Comparison of ENCODE assay signal across 38 cellular contexts in genomic region chr4:174935607-174936006, GRCh38. TPM values are rescaled to one million over a fixed set of nuclear protein-coding genes. Genes with fewer than 3 reads are reported as not detected.
"Had no signal": no experiment of that assay in that cellular context is flagged by ENCODE, and none has a peak within 500 bp of the region (broad histone marks: within the 10 kb centered on the region; RNA-seq: fewer than 3 reads in every experiment).

No MANE protein-coding gene starts in this region.

- FAIRE-seq: endothelial cell of umbilical vein had no signal

- H3K9me3 ChIP-seq: adrenal gland, ascending aorta, breast epithelium, colonic mucosa, esophagus squamous epithelium had no signal

- H3K27ac ChIP-seq: adrenal gland, ascending aorta, breast epithelium, cardiac muscle cell, colonic mucosa, epithelial cell of prostate, esophagus squamous epithelium, gastroesophageal sphincter, heart right ventricle, hepatocyte had no signal

- H2AFZ ChIP-seq: hepatocyte had no signal

- H3K36me3 ChIP-seq: adrenal gland, ascending aorta, breast epithelium, cardiac muscle cell, colonic mucosa, esophagus squamous epithelium, gastroesophageal sphincter, heart right ventricle had no signal

- H3K4me2 ChIP-seq: hepatocyte had no signal

- H3K79me2 ChIP-seq: hepatocyte had no signal

- H3K27me3 ChIP-seq: adrenal gland, ascending aorta, breast epithelium, cardiac muscle cell, colonic mucosa, esophagus squamous epithelium, gastroesophageal sphincter, heart right ventricle, hepatocyte had no signal

- DNase-seq: activated CD4-positive, alpha-beta memory T cell treated with anti-CD3 and anti-CD28 coated beads for 36 hours; activated CD4-positive, alpha-beta T cell treated with anti-CD3 and anti-CD28 coated beads for 36 hours; activated CD4-positive, alpha-beta T cell treated with anti-CD3 and anti-CD28 coated beads, Interleukin-2, amount 10 ng/mL, durations not matched to agents 24 days and 14 days; activated CD4-positive, CD25-positive, alpha-beta regulatory T cell; activated CD4-positive, CD25-positive, alpha-beta regulatory T cell treated with anti-CD3 and anti-CD28 coated beads, Interleukin-2, amount 50 U/mL, for 72 hours; activated CD8-positive, alpha-beta memory T cell treated with anti-CD3 and anti-CD28 coated beads, Interleukin-2, amount 10 ng/mL, durations not matched to agents 7 days and 5 days; activated CD8-positive, alpha-beta memory T cell treated with anti-CD3 and anti-CD28 coated beads, Interleukin-2, amount 50 U/mL, for 4 hours; activated CD8-positive, alpha-beta T cell treated with anti-CD3 and anti-CD28 coated beads, Interleukin-2, amount 10 ng/mL, durations not matched to agents 7 days and 5 days; activated effector memory CD4-positive, alpha-beta T cell treated with anti-CD3 and anti-CD28 coated beads, Interleukin-2, amount 50 U/mL, for 16 hours; activated naive CD4-positive, alpha-beta T cell treated with anti-CD3 and anti-CD28 coated beads for 36 hours; activated naive CD8-positive, alpha-beta T cell treated with anti-CD3 and anti-CD28 coated beads for 36 hours; activated naive CD8-positive, alpha-beta T cell treated with anti-CD3 and anti-CD28 coated beads, Interleukin-2, amount 50 U/mL, for 24 hours; activated T-cell treated with anti-CD3 and anti-CD28 coated beads, Interleukin-2, amount 50 U/mL, for 1 hour; activated T-cell treated with anti-CD3 and anti-CD28 coated beads, Interleukin-2, amount 50 U/mL, for 48 hours; adrenal gland; amygdala; central memory CD4-positive, alpha-beta T cell; cerebellar nuclear complex; colonic mucosa; effector CD8-positive, alpha-beta T cell; esophagus squamous epithelium; foreskin melanocyte; heart right ventricle had no signal

- H3K4me3 ChIP-seq: adrenal gland, ascending aorta, breast epithelium, cardiac muscle cell, colonic mucosa, esophagus squamous epithelium, gastroesophageal sphincter, heart right ventricle, hepatocyte had no signal

- ATAC-seq: activated CD4-positive, alpha-beta T cell treated with anti-CD3 and anti-CD28 coated beads for 36 hours; activated CD8-positive, alpha-beta memory T cell treated with anti-CD3 and anti-CD28 coated beads, Interleukin-2, amount 10 ng/mL, durations not matched to agents 7 days and 5 days; activated CD8-positive, alpha-beta T cell treated with anti-CD3 and anti-CD28 coated beads, Interleukin-2, amount 10 ng/mL, durations not matched to agents 7 days and 5 days; activated naive CD8-positive, alpha-beta T cell treated with anti-CD3 and anti-CD28 coated beads, Interleukin-2, amount 50 U/mL, for 24 hours; gastroesophageal sphincter; heart right ventricle had no signal

- H3K4me1 ChIP-seq: adrenal gland, ascending aorta, breast epithelium, colonic mucosa, esophagus squamous epithelium, gastroesophageal sphincter, heart right ventricle had no signal

RNA-seq across cellular contexts. Expression of gene ADAM29, which starts 17.4 kb away (rescaled TPM):
- total RNA-seq: activated CD4-positive, alpha-beta memory T cell treated with anti-CD3 and anti-CD28 coated beads for 36 hours; activated CD4-positive, alpha-beta T cell treated with anti-CD3 and anti-CD28 coated beads for 36 hours; activated CD4-positive, alpha-beta T cell treated with anti-CD3 and anti-CD28 coated beads, Interleukin-2, amount 10 ng/mL, durations not matched to agents 24 days and 14 days; activated CD8-positive, alpha-beta memory T cell treated with anti-CD3 and anti-CD28 coated beads for 36 hours; activated CD8-positive, alpha-beta memory T cell treated with anti-CD3 and anti-CD28 coated beads, Interleukin-2, amount 10 ng/mL, durations not matched to agents 7 days and 5 days; activated CD8-positive, alpha-beta T cell treated with anti-CD3 and anti-CD28 coated beads, Interleukin-2, amount 10 ng/mL, durations not matched to agents 7 days and 5 days; activated naive CD4-positive, alpha-beta T cell treated with anti-CD3 and anti-CD28 coated beads for 36 hours; activated naive CD8-positive, alpha-beta T cell treated with anti-CD3 and anti-CD28 coated beads for 36 hours; activated T-helper 1 cell treated with anti-CD3 and anti-CD28 coated beads, Interleukin-12 subunit alpha, Interleukin-12 subunit beta, Interleukin-2, Interleukin-4 antibody, amounts not matched to agents 30 ng/mL and 10 ng/mL and 1 ng/mL, durations not matched to agents 14 hours and 24 hours and 36 hours; activated T-helper 2 cell treated with anti-CD3 and anti-CD28 coated beads, Interferon-gamma antibody, Interleukin-2, Interleukin-4, amounts not matched to agents 10 μg/mL and 5 μg/mL and 100 μg/mL, durations not matched to agents 14 hours and 24 hours and 36 hours; ascending aorta; cardiac muscle cell; colonic mucosa; dermis microvascular lymphatic vessel endothelial cell; endothelial cell of umbilical vein; esophagus squamous epithelium; fibroblast of lung; fibroblast of villous mesenchyme; gastroesophageal sphincter; glomerular endothelial cell; heart right ventricle; hepatocyte had no signal
- polyA plus RNA-seq: adrenal gland, cardiac muscle cell, endothelial cell of umbilical vein, esophagus, fibroblast of lung, heart right ventricle, hepatocyte had no signal
